In genomic region chr17:81032641-81033422, GRCh38 we compare ENCODE assay signal across 13 cellular contexts. TPM values are rescaled to one million over a fixed set of nuclear protein-coding genes. Genes with fewer than 3 reads are reported as not detected.
DNase-seq lines count a peak whose midpoint lies in the region; ATAC-seq and TF ChIP-seq lines count a peak whose summit lies in the region.
"Had no signal": no experiment of that assay in that cellular context is flagged by ENCODE, and none has a peak within 500 bp of the region (broad histone marks: within the 10 kb centered on the region; RNA-seq: fewer than 3 reads in every experiment).

No MANE protein-coding gene starts in this region.

- H3K79me2 ChIP-seq in SK-N-SH (ENCODE audit: insufficient read depth) (peaks cover 10% of the 10 kb centered on the region), GM23338 (replicated peaks; ENCODE audit: insufficient read depth) (peaks cover 20% of the 10 kb centered on the region)

- WGBS in SK-N-SH (ENCODE audit: low lambda C conversion rate), result 90% methylated on average over 30 of the region's 33 CpGs

- peaks cover 0 to 10% of the 10 kb centered on the region in 2 experiments for H3K36me3 ChIP-seq in SK-N-SH (replicated peaks in 1 of 2; ENCODE audit: control insufficient read depth in 1 of 2, insufficient read depth in 2 of 2, low read length in 1 of 2)
- no peaks in the 10 kb centered on the region for H3K36me3 ChIP-seq in GM23338 (ENCODE audit: insufficient read depth)
- H3K36me3 ChIP-seq in BE2C, result 0 out of 2 replicates have a peak, but pooled peaks cover 2% of the 10 kb centered on the region
- H3K36me3 ChIP-seq: ovary, thoracic aorta had no signal

- H3K4me1 Mint-ChIP-seq in GM23338, result peaks cover 31% of the 10 kb centered on the region
- H3K4me1 Mint-ChIP-seq in neural crest cell, result peaks cover 39% of the 10 kb centered on the region

- H4K20me1 ChIP-seq in SK-N-SH (ENCODE audit: insufficient read depth) (peaks cover 17% of the 10 kb centered on the region), GM23338 (replicated peaks; ENCODE audit: insufficient read depth) (peaks cover 6% of the 10 kb centered on the region)

- H3K27me3 Mint-ChIP-seq in GM23338 (ENCODE audit: insufficient read depth, low read depth, poor library complexity) (peaks cover 24% of the 10 kb centered on the region), neural crest cell (ENCODE audit: low read depth) (no peaks in the 10 kb centered on the region)

- no peak for TF ChIP-seq CTCF in SK-N-SH (IDR thresholded peaks at IDR 0.05)
- TF ChIP-seq CTCF in GM23338 (conservative IDR thresholded peaks at IDR 0.05; ENCODE audit: low read depth in 2 of 2), result no peak
- TF ChIP-seq CTCF in neural crest cell (conservative IDR thresholded peaks at IDR 0.05), result no peak
- TF ChIP-seq CTCF in BE2C (IDR thresholded peaks at IDR 0.05; ENCODE audit: low read depth, low read length), result no peak

- H3K36me3 Mint-ChIP-seq in GM23338 (ENCODE audit: low read depth) (no peaks in the 10 kb centered on the region; the same call in 2 of the 3 replicates), neural crest cell (ENCODE audit: low read depth) (no peaks in the 10 kb centered on the region)

- H3K9me2 ChIP-seq in SK-N-SH (no peaks in the 10 kb centered on the region), GM23338 (ENCODE audit: insufficient read depth) (no peaks in the 10 kb centered on the region)

- no peaks in the 10 kb centered on the region for H3K9me3 ChIP-seq in SK-N-SH
- H3K9me3 ChIP-seq in BE2C, result no peaks in the 10 kb centered on the region
- H3K9me3 ChIP-seq: ovary, thoracic aorta had no signal

- TF ChIP-seq EP300 in SK-N-SH (IDR thresholded peaks at IDR 0.05; ENCODE audit: borderline replicate concordance in 1 of 2, low read depth in 1 of 2, low read length in 1 of 2), result no peak

- H3K27ac Mint-ChIP-seq in GM23338 (no peak overlapping the region), neural crest cell (ENCODE audit: unreplicated experiment) (no peak overlapping the region)

- no peak for ATAC-seq in SK-N-SH treated with all-trans-retinoic acid at 6 μM for 48 hours
- no peak for ATAC-seq in GM23338

- POLR2A ChIA-PET in SK-N-SH (lab: Yijun Ruan, JAX), result interaction anchor here (1.1 kb wide), 1 partner anchor 11 kb away, joined by 3 read pairs; no protein-coding TSS in a partner anchor

- CTCF ChIA-PET in SK-N-SH (lab: Yijun Ruan, JAX), result interaction anchor here (1.1 to 19.0 kb wide), 8 partner anchors 9 to 67 kb away, joined by 3 to 668 read pairs (median 4); no protein-coding TSS in a partner anchor

- H3F3A ChIP-seq in SK-N-SH (replicated peaks; ENCODE audit: insufficient read depth), result peaks cover 9% of the 10 kb centered on the region
- no peaks in the 10 kb centered on the region for H3F3A ChIP-seq in GM23338 (replicated peaks; ENCODE audit: low read depth)

- H3K4me3 ChIP-seq in SK-N-SH (ENCODE audit: low read depth in 2 of 2, low read length in 1 of 2) (no peak overlapping the region), GM23338 (peak overlapping the region; percentile 84; the same call in 1 of the 2 replicates), BE2C (ENCODE audit: low read depth, low read length) (no peak overlapping the region)
- H3K4me3 ChIP-seq: ovary had no signal

- no peaks in the 10 kb centered on the region for H3K27me3 ChIP-seq in SK-N-SH (ENCODE audit: insufficient read depth)
- H3K27me3 ChIP-seq in GM23338 (ENCODE audit: insufficient read depth), result peaks cover 7% of the 10 kb centered on the region; the same call in 1 of the 2 replicates
- H3K27me3 ChIP-seq in BE2C, result no peaks in the 10 kb centered on the region
- H3K27me3 ChIP-seq: ovary had no signal

- H3K9ac ChIP-seq in SK-N-SH, result no peak overlapping the region

- H3K4me2 ChIP-seq in SK-N-SH (peak overlapping the region; percentile 83; the same call in 1 of the 2 replicates), GM23338 (peak overlapping the region; percentile 90)

- H3K4me1 ChIP-seq in SK-N-SH (ENCODE audit: control insufficient read depth in 1 of 2, insufficient read depth in 2 of 2, low read depth in 1 of 2, low read length in 1 of 2) (peaks cover 0 to 37% of the 10 kb centered on the region in 2 experiments; a peak in 1 of 4 replicates), GM23338 (ENCODE audit: insufficient read depth) (peaks cover 17% of the 10 kb centered on the region; the same call in 1 of the 2 replicates), BE2C (peaks cover 17% of the 10 kb centered on the region)

- TF ChIP-seq RAD21 in SK-N-SH (IDR thresholded peaks at IDR 0.05; ENCODE audit: low read length), result no peak

- H3K9me3 Mint-ChIP-seq in GM23338, result no peaks in the 10 kb centered on the region
- H3K9me3 Mint-ChIP-seq in neural crest cell, result no peaks in the 10 kb centered on the region

- H3K4me3 Mint-ChIP-seq in GM23338, result peak overlapping the region; percentile 88
- H3K4me3 Mint-ChIP-seq in neural crest cell, result peak overlapping the region; percentile 97

- no peak for DNase-seq in SK-N-SH
- no peak for DNase-seq in GM23338 (ENCODE audit: low spot score)
- peak; percentile 75 for DNase-seq in cerebellum (ENCODE audit: low spot score)
- DNase-seq in neural crest cell (ENCODE audit: low read depth, low spot score), result no peak
- DNase-seq in D341Med (ENCODE audit: low spot score), result no peak
- no peak for DNase-seq in NCI-H1105 treated with DMSO at 0.1 percent for 48 hours (lab: John Stamatoyannopoulos, UW)
- DNase-seq in BE2C, result no peak
- DNase-seq: activated CD4-positive, CD25-positive, alpha-beta regulatory T cell; NCI-H1092 treated with DMSO at 0.1 percent for 48 hours had no signal

- H2AFZ ChIP-seq in SK-N-SH (ENCODE audit: low read depth) (no peak overlapping the region), GM23338 (no peak overlapping the region)

- H3K27ac ChIP-seq in SK-N-SH (ENCODE audit: low read depth in 2 of 2, low read length in 1 of 2) (no peak overlapping the region), GM23338 (ENCODE audit: low read depth) (no peak overlapping the region)
- H3K27ac ChIP-seq: epithelial cell of prostate, ovary, thoracic aorta had no signal

TF ChIP-seq in SK-N-SH, 30 proteins besides CTCF, POLR2A, EP300 and RAD21 (continues in another document):
- no peak for TF ChIP-seq MXI1 (IDR thresholded peaks at IDR 0.05; ENCODE audit: low read depth, low read length)

TF ChIP-seq in SK-N-SH treated with all-trans-retinoic acid at 6 μM for 48 hours, 23 proteins besides CTCF, POLR2A, EP300 and RAD21 (continues in another document):
- TF ChIP-seq POU6F1 (CRISPR knock-in tag; IDR thresholded peaks at IDR 0.05; ENCODE audit: borderline replicate concordance, low read depth), result no peak
- no peak for TF ChIP-seq GLIS3 (CRISPR knock-in tag; IDR thresholded peaks at IDR 0.05)
- TF ChIP-seq OSR1 (CRISPR knock-in tag; IDR thresholded peaks at IDR 0.05), result no peak
- no peak for TF ChIP-seq BACH2 (CRISPR knock-in tag; IDR thresholded peaks at IDR 0.05; ENCODE audit: borderline replicate concordance)
- no peak for TF ChIP-seq CSDC2 (CRISPR knock-in tag; IDR thresholded peaks at IDR 0.05)
- no peak for TF ChIP-seq TOX (CRISPR knock-in tag; IDR thresholded peaks at IDR 0.05; ENCODE audit: borderline replicate concordance)

TF ChIP-seq in GM23338, 12 proteins besides CTCF, POLR2A, EP300 and RAD21 (continues in another document):
- TF ChIP-seq, protein P1, sequence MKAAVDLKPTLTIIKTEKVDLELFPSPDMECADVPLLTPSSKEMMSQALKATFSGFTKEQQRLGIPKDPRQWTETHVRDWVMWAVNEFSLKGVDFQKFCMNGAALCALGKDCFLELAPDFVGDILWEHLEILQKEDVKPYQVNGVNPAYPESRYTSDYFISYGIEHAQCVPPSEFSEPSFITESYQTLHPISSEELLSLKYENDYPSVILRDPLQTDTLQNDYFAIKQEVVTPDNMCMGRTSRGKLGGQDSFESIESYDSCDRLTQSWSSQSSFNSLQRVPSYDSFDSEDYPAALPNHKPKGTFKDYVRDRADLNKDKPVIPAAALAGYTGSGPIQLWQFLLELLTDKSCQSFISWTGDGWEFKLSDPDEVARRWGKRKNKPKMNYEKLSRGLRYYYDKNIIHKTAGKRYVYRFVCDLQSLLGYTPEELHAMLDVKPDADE (IDR thresholded peaks at IDR 0.05), result no peak
- TF ChIP-seq EZH2phosphoT487 (IDR thresholded peaks at IDR 0.05; ENCODE audit: unreplicated experiment), result no peak
- TF ChIP-seq ZNF331 (CRISPR knock-in tag; IDR thresholded peaks at IDR 0.05; ENCODE audit: low read depth), result no peak
- TF ChIP-seq CREB1 (CRISPR knock-in tag; IDR thresholded peaks at IDR 0.05; ENCODE audit: low read depth), result no peak
- TF ChIP-seq EZH2 (IDR thresholded peaks at IDR 0.05; ENCODE audit: low read depth, unreplicated experiment), result no peak

RNA-seq across cellular contexts. Expression of gene BAIAP2, which starts 2.1 kb away (rescaled TPM):
- 15.5 and 19.8 TPM in 2 replicates for polyA plus RNA-seq in SK-N-SH (2012; rRNA removed)
- polyA plus RNA-seq in SK-N-SH (2012; cell fraction: cytosol; rRNA removed), result 10.3 and 14.6 TPM in 2 replicates
- polyA plus RNA-seq in SK-N-SH (2012; cell fraction: nucleus; rRNA removed), result 39.2 and 39.3 TPM in 2 replicates
- 16.7 and 22.7 TPM in 2 replicates for total RNA-seq in GM23338 (2014; rRNA removed; shearing (Covaris generic))
- 21.7 and 22.7 TPM in 2 replicates for polyA plus RNA-seq in GM23338 (2016; fragmentation: Nextera tagmentation; extraction: Ambion mirVana)
- total RNA-seq in cerebellum, result 33.7 TPM
- total RNA-seq in neural crest cell, result 47.5 and 53.6 TPM in 2 replicates
- 54.3 TPM for polyA plus RNA-seq in BE2C (2012; ENCODE audit: insufficient read depth, insufficient read length, low read depth)

RNA-seq across cellular contexts. Expression of gene CHMP6, which starts 41.2 kb away (rescaled TPM):
- polyA plus RNA-seq in SK-N-SH (2012; rRNA removed), result 44.1 and 44.3 TPM in 2 replicates
- polyA plus RNA-seq in SK-N-SH (2012; cell fraction: cytosol; rRNA removed), result 39.4 and 46.0 TPM in 2 replicates
- polyA plus RNA-seq in SK-N-SH (2012; cell fraction: nucleus; rRNA removed), result 24.7 and 32.2 TPM in 2 replicates
- total RNA-seq in GM23338 (2014; rRNA removed; shearing (Covaris generic)), result 8.2 and 12.3 TPM in 2 replicates
- 13.2 and 14.0 TPM in 2 replicates for polyA plus RNA-seq in GM23338 (2016; fragmentation: Nextera tagmentation; extraction: Ambion mirVana)
- total RNA-seq in cerebellum, result 13.7 TPM
- total RNA-seq in neural crest cell, result 32.7 and 33.2 TPM in 2 replicates
- 21.2 TPM for polyA plus RNA-seq in BE2C (2012; ENCODE audit: insufficient read depth, insufficient read length, low read depth)
